ENCODE assay signal across 15 cellular contexts in the genomic region with DNA sequence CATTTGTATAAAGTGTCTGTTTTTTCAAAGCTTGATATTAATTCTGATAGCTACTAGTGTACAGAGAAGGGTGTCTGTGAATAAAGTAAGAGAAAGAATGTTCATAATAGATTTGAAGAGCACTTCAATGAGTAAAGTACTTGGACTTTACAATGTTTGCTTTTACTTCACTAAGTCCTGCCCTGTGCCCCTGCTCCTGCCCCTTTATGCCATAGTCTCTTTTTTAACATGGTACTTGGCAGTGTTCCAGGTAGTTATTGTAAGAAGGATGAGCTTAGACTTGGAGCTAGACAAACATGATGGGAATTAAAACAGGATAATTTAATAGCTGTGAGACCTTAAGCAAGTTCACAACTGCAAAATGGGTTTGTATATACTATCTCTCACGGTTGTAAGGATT. TPM values are rescaled to one million over a fixed set of nuclear protein-coding genes. Genes with fewer than 3 reads are reported as not detected.
A peak's percentile ranks its signal among the peaks of the same experiment; 100 is the strongest.
DNase-seq lines count a peak whose midpoint lies in the region; FAIRE-seq and TF ChIP-seq lines count a peak whose summit lies in the region.
"Had no signal": no experiment of that assay in that cellular context is flagged by ENCODE, and none has a peak within 500 bp of the region (broad histone marks: within the 10 kb centered on the region; RNA-seq: fewer than 3 reads in every experiment).

No MANE protein-coding gene starts in this region.

- H3K27me3 Mint-ChIP-seq in activated naive CD4-positive, alpha-beta T cell treated with anti-CD3 and anti-CD28 coated beads, Interleukin-2, amount 50 U/mL, for 24 hours, result no peaks in the 10 kb centered on the region
- no peaks in the 10 kb centered on the region for H3K27me3 Mint-ChIP-seq in activated naive CD4-positive, alpha-beta T cell treated with anti-CD3 and anti-CD28 coated beads for 36 hours (ENCODE audit: low read depth)
- H3K27me3 Mint-ChIP-seq in Caco-2 (ENCODE audit: insufficient read depth, unreplicated experiment), result peaks cover 6% of the 10 kb centered on the region
- H3K27me3 Mint-ChIP-seq: progenitor cell of endocrine pancreas; stimulated activated memory B cell treated with anti-CD40 and anti-IgM and Interleukin-4, amounts not matched to agents 10 μg/mL and 1 μg/mL and 100 μg/mL, for 72 hours had no signal

- DNase-seq in activated naive CD4-positive, alpha-beta T cell treated with anti-CD3 and anti-CD28 coated beads for 36 hours, result no peak
- DNase-seq in NCI-H345 treated with DMSO at 0.1 percent for 48 hours (lab: John Stamatoyannopoulos, UW; ENCODE audit: unreplicated experiment) (peak; percentile 61), endothelial cell of umbilical vein (ENCODE audit: low read depth, low spot score) (peak; percentile 43), small intestine (no peak), Caco-2 (no peak), CD1c-positive myeloid dendritic cell (ENCODE audit: extremely low spot score) (no peak)
- DNase-seq: colonic mucosa; stimulated activated CD4-positive, alpha-beta T cell treated with anti-CD3 and anti-CD28 coated beads, Interleukin-4, amount 100 ng/mL, for 24 hours; uterus had no signal

- H3K4me3 Mint-ChIP-seq in activated naive CD4-positive, alpha-beta T cell treated with anti-CD3 and anti-CD28 coated beads, Interleukin-2, amount 50 U/mL, for 24 hours, result no peak overlapping the region
- no peak overlapping the region for H3K4me3 Mint-ChIP-seq in activated naive CD4-positive, alpha-beta T cell treated with anti-CD3 and anti-CD28 coated beads for 36 hours
- H3K4me3 Mint-ChIP-seq in Caco-2 (ENCODE audit: unreplicated experiment), result no peak overlapping the region
- H3K4me3 Mint-ChIP-seq: stimulated activated memory B cell treated with anti-CD40 and anti-IgM and Interleukin-4, amounts not matched to agents 10 μg/mL and 1 μg/mL and 100 μg/mL, for 72 hours had no signal

- no peak for FAIRE-seq in endothelial cell of umbilical vein (lab: Jason Lieb, UNC)
- no peak for FAIRE-seq in small intestine (lab: Jason Lieb, UNC)
- FAIRE-seq: GM12892 had no signal

- H3K27ac ChIP-seq in endothelial cell of umbilical vein (ENCODE audit: insufficient read depth, low read depth, low read length) (no peak overlapping the region), subcutaneous abdominal adipose tissue (ENCODE audit: low read depth, low read length) (peak overlapping the region; percentile 10), small intestine (ENCODE audit: low read depth in 1 of 2, low read length in 1 of 2) (no peak overlapping the region)
- H3K27ac ChIP-seq: colonic mucosa, HL-60 had no signal

- H2AFZ ChIP-seq in endothelial cell of umbilical vein (ENCODE audit: low read depth, low read length), result no peak overlapping the region

- H3K9me3 ChIP-seq in endothelial cell of umbilical vein (replicated peaks; ENCODE audit: control insufficient read depth, insufficient read depth, low read length), result no peaks in the 10 kb centered on the region
- no peaks in the 10 kb centered on the region for H3K9me3 ChIP-seq in subcutaneous abdominal adipose tissue (ENCODE audit: control insufficient read depth in 5 of 5, low read length in 5 of 5)
- no peaks in the 10 kb centered on the region for H3K9me3 ChIP-seq in small intestine (ENCODE audit: control insufficient read depth, low read depth)
- no peaks in the 10 kb centered on the region for H3K9me3 ChIP-seq in Caco-2
- H3K9me3 ChIP-seq: colonic mucosa, uterus had no signal

- H3K9me3 Mint-ChIP-seq in activated naive CD4-positive, alpha-beta T cell treated with anti-CD3 and anti-CD28 coated beads, Interleukin-2, amount 50 U/mL, for 24 hours, result no peaks in the 10 kb centered on the region
- no peaks in the 10 kb centered on the region for H3K9me3 Mint-ChIP-seq in activated naive CD4-positive, alpha-beta T cell treated with anti-CD3 and anti-CD28 coated beads for 36 hours
- peaks cover 15% of the 10 kb centered on the region for H3K9me3 Mint-ChIP-seq in Caco-2 (ENCODE audit: unreplicated experiment)
- H3K9me3 Mint-ChIP-seq: stimulated activated memory B cell treated with anti-CD40 and anti-IgM and Interleukin-4, amounts not matched to agents 10 μg/mL and 1 μg/mL and 100 μg/mL, for 72 hours had no signal

- WGBS in small intestine, 3 donors, result 55 to 83% (median 65%) methylated on average over 1 of the region's 1 CpG

- peaks cover 92% of the 10 kb centered on the region for H3K79me2 ChIP-seq in endothelial cell of umbilical vein (ENCODE audit: control insufficient read depth, insufficient read depth, low read length)

- dilution Hi-C loops in endothelial cell of umbilical vein (cut with MboI; ENCODE audit: extremely low pct_ligation_motif_present, low sequenced_read_pairs), result no loop called here

- no peaks in the 10 kb centered on the region for H3K36me3 ChIP-seq in endothelial cell of umbilical vein (ENCODE audit: control insufficient read depth in 2 of 2, extremely low read depth in 1 of 2, insufficient read depth in 2 of 2, low read length in 2 of 2)
- H3K36me3 ChIP-seq in subcutaneous abdominal adipose tissue (ENCODE audit: control insufficient read depth in 5 of 5, insufficient read depth in 5 of 5, low read length in 5 of 5), result peaks cover 0 to 9% (median 0%) of the 10 kb centered on the region in 5 donors
- H3K36me3 ChIP-seq in small intestine (ENCODE audit: control insufficient read depth in 2 of 2, insufficient read depth in 2 of 2, low read length in 2 of 2), result no peaks in the 10 kb centered on the region
- H3K36me3 ChIP-seq in Caco-2 (ENCODE audit: control insufficient read depth, insufficient read depth, low read length), result no peaks in the 10 kb centered on the region
- H3K36me3 ChIP-seq: colonic mucosa, uterus had no signal

- POLR2A ChIA-PET in endothelial cell of umbilical vein (lab: Charles Lee), result no interaction called here
- POLR2A ChIA-PET in Caco-2 (lab: Charles Lee), result no interaction called here

- BruUV-seq in endothelial cell of umbilical vein (replicated peaks; lab: Mats Ljungman, UMichigan) (no TSS peak), Caco-2 (replicated peaks; lab: Mats Ljungman, UMichigan) (no TSS peak)

- no peak overlapping the region for H3K4me2 ChIP-seq in endothelial cell of umbilical vein (ENCODE audit: insufficient read depth, low read length)

- peak overlapping the region; percentile 23 for H3K27ac Mint-ChIP-seq in activated naive CD4-positive, alpha-beta T cell treated with anti-CD3 and anti-CD28 coated beads, Interleukin-2, amount 50 U/mL, for 24 hours
- H3K27ac Mint-ChIP-seq in activated naive CD4-positive, alpha-beta T cell treated with anti-CD3 and anti-CD28 coated beads for 36 hours, result no peak overlapping the region
- no peak overlapping the region for H3K27ac Mint-ChIP-seq in Caco-2 (ENCODE audit: unreplicated experiment)
- H3K27ac Mint-ChIP-seq: progenitor cell of endocrine pancreas; stimulated activated memory B cell treated with anti-CD40 and anti-IgM and Interleukin-4, amounts not matched to agents 10 μg/mL and 1 μg/mL and 100 μg/mL, for 72 hours had no signal

- no peaks in the 10 kb centered on the region for H3K9me1 ChIP-seq in endothelial cell of umbilical vein (replicated peaks; ENCODE audit: control insufficient read depth, extremely low read depth, insufficient read depth, low read length)

- H3K9ac ChIP-seq in endothelial cell of umbilical vein (replicated peaks; ENCODE audit: extremely low read depth, insufficient read depth, low read length) (no peak overlapping the region), subcutaneous abdominal adipose tissue (ENCODE audit: low read length in 5 of 5) (no peak overlapping the region)

- peaks cover 6% of the 10 kb centered on the region for H3K4me1 ChIP-seq in endothelial cell of umbilical vein (ENCODE audit: control insufficient read depth, extremely low read depth, insufficient read depth, low read length)
- peaks cover 0 to 38% (median 31%) of the 10 kb centered on the region in 5 donors for H3K4me1 ChIP-seq in subcutaneous abdominal adipose tissue (ENCODE audit: control insufficient read depth in 5 of 5, insufficient read depth in 5 of 5, low read length in 5 of 5)
- H3K4me1 ChIP-seq in small intestine (ENCODE audit: control insufficient read depth in 2 of 2, insufficient read depth in 1 of 2, low read depth in 1 of 2, low read length in 1 of 2), result no peaks in the 10 kb centered on the region
- H3K4me1 ChIP-seq in Caco-2, result no peaks in the 10 kb centered on the region
- H3K4me1 ChIP-seq: colonic mucosa had no signal

- intact Hi-C loops in activated naive CD4-positive, alpha-beta T cell treated with anti-CD3 and anti-CD28 coated beads for 36 hours (cut with micrococcal nuclease), result loop anchor here (10.0 kb wide), 1 partner anchor 575 kb away; no protein-coding TSS in a partner anchor
- intact Hi-C loops in endothelial cell of umbilical vein (cut with micrococcal nuclease) (no loop called here), Caco-2 (cut with micrococcal nuclease; ENCODE audit: unreplicated experiment) (no loop called here)

- TF ChIP-seq CTCF in endothelial cell of umbilical vein (IDR thresholded peaks at IDR 0.05; ENCODE audit: extremely low read depth in 1 of 2, insufficient read depth in 1 of 2, low read depth in 1 of 2, low read length in 2 of 2) (no peak), Caco-2 (IDR thresholded peaks at IDR 0.05; ENCODE audit: insufficient read depth in 1 of 2, low read depth in 1 of 2, low read length in 1 of 2, severe bottlenecking in 1 of 2, unreplicated experiment in 1 of 2) (no peak)

- no peaks in the 10 kb centered on the region for H3K27me3 ChIP-seq in endothelial cell of umbilical vein (ENCODE audit: control insufficient read depth in 2 of 2, insufficient read depth in 2 of 2, low read length in 2 of 2)
- H3K27me3 ChIP-seq in subcutaneous abdominal adipose tissue (ENCODE audit: control insufficient read depth in 5 of 5, insufficient read depth in 4 of 5, low read length in 5 of 5), result no peaks in the 10 kb centered on the region
- H3K27me3 ChIP-seq in small intestine (ENCODE audit: control insufficient read depth in 2 of 2, insufficient read depth in 2 of 2, low read length in 2 of 2), result no peaks in the 10 kb centered on the region
- no peaks in the 10 kb centered on the region for H3K27me3 ChIP-seq in Caco-2 (replicated peaks; ENCODE audit: control insufficient read depth, insufficient read depth, low read length)
- H3K27me3 ChIP-seq: colonic mucosa, uterus had no signal

- CTCF ChIA-PET in activated naive CD4-positive, alpha-beta T cell treated with anti-CD3 and anti-CD28 coated beads for 36 hours (lab: Charles Lee), result interaction anchor here (1.3 kb wide), 1 partner anchor 14 kb away, joined by 3 read pairs; no protein-coding TSS in a partner anchor
- CTCF ChIA-PET in endothelial cell of umbilical vein (lab: Charles Lee) (interaction anchor here (0.6 to 0.9 kb wide), 2 partner anchors 11 to 519 kb away, joined by 3 read pairs; no protein-coding TSS in a partner anchor), Caco-2 (lab: Charles Lee) (no interaction called here)

- no peak for TF ChIP-seq POLR2A in endothelial cell of umbilical vein (IDR thresholded peaks at IDR 0.05; ENCODE audit: low read depth, low read length)

- peaks cover 12% of the 10 kb centered on the region for H3K36me3 Mint-ChIP-seq in activated naive CD4-positive, alpha-beta T cell treated with anti-CD3 and anti-CD28 coated beads, Interleukin-2, amount 50 U/mL, for 24 hours
- peaks cover 21% of the 10 kb centered on the region for H3K36me3 Mint-ChIP-seq in activated naive CD4-positive, alpha-beta T cell treated with anti-CD3 and anti-CD28 coated beads for 36 hours (ENCODE audit: low read depth)
- no peaks in the 10 kb centered on the region for H3K36me3 Mint-ChIP-seq in Caco-2 (ENCODE audit: insufficient read depth, unreplicated experiment)

- H3K4me1 Mint-ChIP-seq in activated naive CD4-positive, alpha-beta T cell treated with anti-CD3 and anti-CD28 coated beads, Interleukin-2, amount 50 U/mL, for 24 hours, result peaks cover 52% of the 10 kb centered on the region
- peaks cover 30% of the 10 kb centered on the region for H3K4me1 Mint-ChIP-seq in activated naive CD4-positive, alpha-beta T cell treated with anti-CD3 and anti-CD28 coated beads for 36 hours (ENCODE audit: low read depth)
- no peaks in the 10 kb centered on the region for H3K4me1 Mint-ChIP-seq in Caco-2 (ENCODE audit: low read depth, unreplicated experiment)

- H3K4me3 ChIP-seq in endothelial cell of umbilical vein (replicated peaks in 1 of 3; ENCODE audit: insufficient read depth in 1 of 3, low read depth in 1 of 3, low read length in 3 of 3) (no peak overlapping the region), subcutaneous abdominal adipose tissue (ENCODE audit: low read depth in 1 of 5, low read length in 5 of 5) (no peak overlapping the region), small intestine (ENCODE audit: low read depth in 1 of 2, low read length in 2 of 2) (no peak overlapping the region), Caco-2 (ENCODE audit: low read depth, low read length) (no peak overlapping the region)
- H3K4me3 ChIP-seq: colonic mucosa, uterus had no signal

- peaks cover 7% of the 10 kb centered on the region for H4K20me1 ChIP-seq in endothelial cell of umbilical vein (replicated peaks; ENCODE audit: control insufficient read depth, extremely low read depth, insufficient read depth, low read length)

RNA-seq across cellular contexts. Expression of a gene that starts 41.0 kb away (rescaled TPM):
- 10 to 100 TPM; 24.8 to 29.1 TPM for total RNA-seq in activated naive CD4-positive, alpha-beta T cell treated with anti-CD3 and anti-CD28 coated beads for 36 hours
- total RNA-seq in endothelial cell of umbilical vein, result 117 and 130 TPM in 2 replicates
- 16.2 and 19.8 TPM in 2 replicates for polyA plus RNA-seq in endothelial cell of umbilical vein
- 25.6 and 27.9 TPM in 2 replicates for polyA plus RNA-seq in endothelial cell of umbilical vein (2011; cell fraction: cytosol; rRNA removed)
- 147 and 165 TPM in 2 replicates for polyA plus RNA-seq in endothelial cell of umbilical vein (2011; cell fraction: nucleus; rRNA removed)
- polyA plus RNA-seq in endothelial cell of umbilical vein (2012), result 70.6 and 77.6 TPM in 2 replicates
- polyA minus RNA-seq in endothelial cell of umbilical vein, result 125 and 132 TPM in 2 replicates
- polyA minus RNA-seq in endothelial cell of umbilical vein (2011; cell fraction: cytosol; rRNA and poly(A)+ RNA removed), result 8.4 TPM
- 450 and 456 TPM in 2 replicates for polyA minus RNA-seq in endothelial cell of umbilical vein (2011; cell fraction: nucleus; rRNA and poly(A)+ RNA removed)
- 1 to 10 TPM; 2.7 to 7.2 (median 6.5) TPM for polyA plus RNA-seq in small intestine
- not detected in 2 replicates for total RNA-seq in Caco-2 (2022)

Comparison
In these comparisons a context has a peak if more than half of its experiments do, and no peak if none do; other contexts are left out.
1. DNase-seq: peak in NCI-H345 treated with DMSO at 0.1 percent for 48 hours (single experiment) and endothelial cell of umbilical vein (single experiment); none in activated naive CD4-positive, alpha-beta T cell treated with anti-CD3 and anti-CD28 coated beads for 36 hours (single experiment), small intestine (single experiment), Caco-2 (0 of 2) and CD1c-positive myeloid dendritic cell (single experiment).
2. RNA of a gene that starts 41.0 kb away (total RNA-seq): 117 to 130 TPM in endothelial cell of umbilical vein and 24.8 to 29.1 TPM in activated naive CD4-positive, alpha-beta T cell treated with anti-CD3 and anti-CD28 coated beads for 36 hours; not detected in Caco-2; every median in the first group is over 10 times any median in the second.